In genomic region chr20:61773926-61774587, GRCh38 we compare ENCODE assay signal across 33 cellular contexts.
"Had no signal": no experiment of that assay in that cellular context is flagged by ENCODE, and none has a peak within 500 bp of the region (broad histone marks: within the 10 kb centered on the region; RNA-seq: fewer than 3 reads in every experiment).

No MANE protein-coding gene starts in this region.

- H3K27me3 Mint-ChIP-seq: activated B cell treated with CpG ODN at 0.5 μM for 24 hours; activated CD8-positive, alpha-beta T cell treated with anti-CD3 and anti-CD28 coated beads for 36 hours; T-helper 17 cell had no signal

- DNase-seq: activated B cell treated with CpG ODN at 0.5 μM for 24 hours; activated CD4-positive, alpha-beta T cell treated with anti-CD3 and anti-CD28 coated beads for 48 hours; activated CD4-positive, alpha-beta T cell treated with anti-CD3 and anti-CD28 coated beads, Interleukin-2, amount 50 U/mL, for 1 hour; activated CD4-positive, alpha-beta T cell treated with anti-CD3 and anti-CD28 coated beads, Interleukin-2, amount 50 U/mL, for 48 hours; activated CD8-positive, alpha-beta memory T cell treated with anti-CD3 and anti-CD28 coated beads for 24 hours; activated CD8-positive, alpha-beta memory T cell treated with anti-CD3 and anti-CD28 coated beads, Interleukin-2, amount 50 U/mL, for 4 hours; activated CD8-positive, alpha-beta T cell treated with anti-CD3 and anti-CD28 coated beads for 36 hours; activated effector memory CD4-positive, alpha-beta T cell treated with anti-CD3 and anti-CD28 coated beads, Interleukin-2, amount 50 U/mL, for 16 hours; activated naive CD4-positive, alpha-beta T cell treated with anti-CD3 and anti-CD28 coated beads for 36 hours; activated naive CD8-positive, alpha-beta T cell treated with anti-CD3 and anti-CD28 coated beads, Interleukin-2, amount 10 ng/mL, durations not matched to agents 7 days and 5 days; activated T-cell treated with anti-CD3 and anti-CD28 coated beads, Interleukin-2, amount 50 U/mL, for 1 hour; activated T-cell treated with anti-CD3 and anti-CD28 coated beads, Interleukin-2, amount 50 U/mL, for 48 hours; central memory CD4-positive, alpha-beta T cell; cerebellar nuclear complex; cortex of kidney; dermis blood vessel endothelial cell; effector CD4-positive, alpha-beta T cell; foreskin fibroblast; heart left ventricle; T-helper 1 cell; T-helper 17 cell; T1000; WERI-Rb-1 had no signal

- H3K27ac ChIP-seq: ascending aorta, breast epithelium, cardiac muscle cell, heart left ventricle, WERI-Rb-1 had no signal

- H3K4me1 Mint-ChIP-seq: activated B cell treated with CpG ODN at 0.5 μM for 24 hours; activated naive CD4-positive, alpha-beta T cell treated with anti-CD3 and anti-CD28 coated beads, Interleukin-2, amount 50 U/mL, for 24 hours; activated naive CD8-positive, alpha-beta T cell treated with anti-CD3 and anti-CD28 coated beads, Interleukin-2, amount 10 ng/mL, durations not matched to agents 7 days and 5 days; T-helper 17 cell had no signal

- H3K27me3 ChIP-seq: ascending aorta, breast epithelium had no signal

- H3K9me3 ChIP-seq: ascending aorta, breast epithelium, heart left ventricle had no signal

- H3K36me3 Mint-ChIP-seq: activated naive CD4-positive, alpha-beta T cell treated with anti-CD3 and anti-CD28 coated beads, Interleukin-2, amount 50 U/mL, for 24 hours; activated naive CD8-positive, alpha-beta T cell treated with anti-CD3 and anti-CD28 coated beads, Interleukin-2, amount 10 ng/mL, durations not matched to agents 7 days and 5 days had no signal

- H3K4me3 Mint-ChIP-seq: activated B cell treated with CpG ODN at 0.5 μM for 24 hours; activated CD8-positive, alpha-beta T cell treated with anti-CD3 and anti-CD28 coated beads for 36 hours; activated naive CD4-positive, alpha-beta T cell treated with anti-CD3 and anti-CD28 coated beads for 36 hours; activated naive CD4-positive, alpha-beta T cell treated with anti-CD3 and anti-CD28 coated beads, Interleukin-2, amount 50 U/mL, for 24 hours; activated naive CD8-positive, alpha-beta T cell treated with anti-CD3 and anti-CD28 coated beads, Interleukin-2, amount 10 ng/mL, durations not matched to agents 7 days and 5 days; activated T-helper 1 cell treated with anti-CD3 and anti-CD28 coated beads, Interleukin-12 subunit alpha, Interleukin-12 subunit beta, Interleukin-2, Interleukin-4 antibody, amounts not matched to agents 30 ng/mL and 10 ng/mL and 1 ng/mL, durations not matched to agents 14 hours and 24 hours and 36 hours; brain; T-helper 17 cell; T-helper 2 cell treated with Interferon-gamma antibody and Interleukin-4, amounts not matched to agents 5 μg/mL and 100 μg/mL, for 36 hours had no signal

- H3K27ac Mint-ChIP-seq: activated B cell treated with CpG ODN at 0.5 μM for 24 hours; activated CD8-positive, alpha-beta T cell treated with anti-CD3 and anti-CD28 coated beads for 36 hours; activated naive CD4-positive, alpha-beta T cell treated with anti-CD3 and anti-CD28 coated beads for 36 hours; activated naive CD4-positive, alpha-beta T cell treated with anti-CD3 and anti-CD28 coated beads, Interleukin-2, amount 50 U/mL, for 24 hours; activated naive CD8-positive, alpha-beta T cell treated with anti-CD3 and anti-CD28 coated beads, Interleukin-2, amount 10 ng/mL, durations not matched to agents 7 days and 5 days; activated T-helper 1 cell treated with anti-CD3 and anti-CD28 coated beads, Interleukin-12 subunit alpha, Interleukin-12 subunit beta, Interleukin-2, Interleukin-4 antibody, amounts not matched to agents 30 ng/mL and 10 ng/mL and 1 ng/mL, durations not matched to agents 14 hours and 24 hours and 36 hours; activated T-helper 2 cell treated with anti-CD3 and anti-CD28 coated beads, Interferon-gamma antibody, Interleukin-2, Interleukin-4, amounts not matched to agents 10 μg/mL and 5 μg/mL and 100 μg/mL, durations not matched to agents 14 hours and 24 hours and 36 hours; T-helper 17 cell; T-helper 2 cell treated with Interferon-gamma antibody and Interleukin-4, amounts not matched to agents 5 μg/mL and 100 μg/mL, for 36 hours had no signal

- H3K4me1 ChIP-seq: ascending aorta, breast epithelium, heart left ventricle had no signal

- ATAC-seq: activated CD4-positive, CD25-positive, alpha-beta regulatory T cell treated with anti-CD3 and anti-CD28 coated beads, Interleukin-2, amount 50 U/mL, for 24 hours; activated CD8-positive, alpha-beta T cell treated with anti-CD3 and anti-CD28 coated beads for 36 hours; esophagus mucosa; heart left ventricle; T-helper 17 cell had no signal

- H3K9me3 Mint-ChIP-seq: activated B cell treated with CpG ODN at 0.5 μM for 24 hours; activated CD8-positive, alpha-beta T cell treated with anti-CD3 and anti-CD28 coated beads for 36 hours; activated naive CD4-positive, alpha-beta T cell treated with anti-CD3 and anti-CD28 coated beads for 36 hours; activated naive CD4-positive, alpha-beta T cell treated with anti-CD3 and anti-CD28 coated beads, Interleukin-2, amount 50 U/mL, for 24 hours; activated naive CD8-positive, alpha-beta T cell treated with anti-CD3 and anti-CD28 coated beads, Interleukin-2, amount 10 ng/mL, durations not matched to agents 7 days and 5 days; activated T-helper 1 cell treated with anti-CD3 and anti-CD28 coated beads, Interleukin-12 subunit alpha, Interleukin-12 subunit beta, Interleukin-2, Interleukin-4 antibody, amounts not matched to agents 30 ng/mL and 10 ng/mL and 1 ng/mL, durations not matched to agents 14 hours and 24 hours and 36 hours; T-helper 2 cell treated with Interferon-gamma antibody and Interleukin-4, amounts not matched to agents 5 μg/mL and 100 μg/mL, for 36 hours had no signal

- H3K36me3 ChIP-seq: ascending aorta, breast epithelium, cardiac muscle cell, heart left ventricle, WERI-Rb-1 had no signal

- H3K4me3 ChIP-seq: ascending aorta, breast epithelium, cardiac muscle cell, heart left ventricle had no signal
